ENCODE assay signal across 10 cellular contexts in genomic region chr17:40550608-40551007, GRCh38. TPM values are rescaled to one million over a fixed set of nuclear protein-coding genes. Genes with fewer than 3 reads are reported as not detected.
A peak's percentile ranks its signal among the peaks of the same experiment; 100 is the strongest.
DNase-seq lines count a peak whose midpoint lies in the region; ATAC-seq and TF ChIP-seq lines count a peak whose summit lies in the region.
"Had no signal": no experiment of that assay in that cellular context is flagged by ENCODE, and none has a peak within 500 bp of the region (broad histone marks: within the 10 kb centered on the region; RNA-seq: fewer than 3 reads in every experiment).

No MANE protein-coding gene starts in this region.

- peak overlapping the region; percentile 100 for H3K27ac ChIP-seq in GM23248
- H3K27ac ChIP-seq in angular gyrus (ENCODE audit: low read depth, low read length), result peak overlapping the region; percentile 52
- peak overlapping the region in 1 of 2 donors; percentile 88 for H3K27ac ChIP-seq in left lung

- H2AFZ ChIP-seq in GM23248, result no peak overlapping the region

- H3K4me3 ChIP-seq in GM23248, result peak overlapping the region; percentile 43
- no peak overlapping the region for H3K4me3 ChIP-seq in left lung

- intact Hi-C loops in left lung (cut with DNase I), result no loop called here

- no peaks in the 10 kb centered on the region for H3K9me2 ChIP-seq in GM23248 (ENCODE audit: insufficient read depth)

- no peaks in the 10 kb centered on the region for H3K27me3 Mint-ChIP-seq in stimulated activated naive CD8-positive, alpha-beta T cell treated with anti-CD3 and anti-CD28 coated beads, Interleukin-15, Interleukin-2, amounts not matched to agents 100 ng/mL and 50 ng/mL, for 24 hours
- H3K27me3 Mint-ChIP-seq: IgD-negative memory B cell had no signal

- DNase-seq in GM23248, result peak; percentile 98
- no peak for DNase-seq in left lung
- DNase-seq in DMS153 (lab: John Stamatoyannopoulos, UW), result no peak
- DNase-seq in stimulated activated CD4-positive, alpha-beta T cell treated with anti-CD3 and anti-CD28 coated beads, Interleukin-4, amount 100 ng/mL, for 24 hours, result no peak
- no peak for DNase-seq in GM19240 (ENCODE audit: insufficient read length, low spot score)
- DNase-seq: cortex of kidney had no signal

- H3K36me3 ChIP-seq in GM23248 (ENCODE audit: low read depth) (no peaks in the 10 kb centered on the region), left lung (no peaks in the 10 kb centered on the region)

- peak overlapping the region; percentile 18 for H3K4me3 Mint-ChIP-seq in stimulated activated naive CD8-positive, alpha-beta T cell treated with anti-CD3 and anti-CD28 coated beads, Interleukin-15, Interleukin-2, amounts not matched to agents 100 ng/mL and 50 ng/mL, for 24 hours

- peak overlapping the region; percentile 96 for H3K9ac ChIP-seq in GM23248

- H3K4me2 ChIP-seq in GM23248 (ENCODE audit: unreplicated experiment), result peak overlapping the region; percentile 90

- no peak for TF ChIP-seq CTCF in left lung (IDR thresholded peaks at IDR 0.05)

- ATAC-seq in left lung (peak; percentile 2), HG03469 (IDR thresholded peaks at IDR 0.05; ENCODE audit: unreplicated experiment) (no peak)

- no peaks in the 10 kb centered on the region for H4K20me1 ChIP-seq in GM23248 (ENCODE audit: insufficient read depth)

- H3K27ac Mint-ChIP-seq in stimulated activated naive CD8-positive, alpha-beta T cell treated with anti-CD3 and anti-CD28 coated beads, Interleukin-15, Interleukin-2, amounts not matched to agents 100 ng/mL and 50 ng/mL, for 24 hours, result peak overlapping the region; percentile 54

- H3K4me1 ChIP-seq in GM23248 (ENCODE audit: insufficient read depth) (peaks cover 65% of the 10 kb centered on the region), left lung (peaks cover 52 to 77% of the 10 kb centered on the region in 2 donors)

- no peaks in the 10 kb centered on the region for H3K9me3 Mint-ChIP-seq in stimulated activated naive CD8-positive, alpha-beta T cell treated with anti-CD3 and anti-CD28 coated beads, Interleukin-15, Interleukin-2, amounts not matched to agents 100 ng/mL and 50 ng/mL, for 24 hours
- H3K9me3 Mint-ChIP-seq: IgD-negative memory B cell had no signal

- H3F3A ChIP-seq in GM23248 (ENCODE audit: insufficient read depth), result peaks cover 57% of the 10 kb centered on the region

- peaks cover 98% of the 10 kb centered on the region for H3K4me1 Mint-ChIP-seq in stimulated activated naive CD8-positive, alpha-beta T cell treated with anti-CD3 and anti-CD28 coated beads, Interleukin-15, Interleukin-2, amounts not matched to agents 100 ng/mL and 50 ng/mL, for 24 hours (ENCODE audit: low read depth)

- H3K27me3 ChIP-seq in GM23248 (replicated peaks; ENCODE audit: insufficient read depth) (no peaks in the 10 kb centered on the region), left lung (no peaks in the 10 kb centered on the region)

- H3K36me3 Mint-ChIP-seq in stimulated activated naive CD8-positive, alpha-beta T cell treated with anti-CD3 and anti-CD28 coated beads, Interleukin-15, Interleukin-2, amounts not matched to agents 100 ng/mL and 50 ng/mL, for 24 hours (ENCODE audit: low read depth), result peaks cover 42% of the 10 kb centered on the region

- WGBS in GM23248 (ENCODE audit: low coverage in 1 of 2, low lambda C conversion rate in 2 of 2, missing lambda C conversion rate in 2 of 2), 2 experiments, result 1 to 3% methylated on average over 8 of the region's 8 CpGs

- H3K9me3 ChIP-seq in GM23248 (ENCODE audit: low read depth), result no peaks in the 10 kb centered on the region
- H3K9me3 ChIP-seq in left lung, result no peaks in the 10 kb centered on the region

- in situ Hi-C loops in GM23248 (cut with MboI), result no loop called here

- peaks cover 13% of the 10 kb centered on the region; the same call in 1 of the 2 replicates for H3K79me2 ChIP-seq in GM23248 (ENCODE audit: insufficient read depth)

RNA-seq across cellular contexts. Expression of gene CCR7, which starts 14.7 kb away (rescaled TPM):
- total RNA-seq in GM23248 (2014; rRNA removed; shearing (Covaris generic)), result not detected in 2 replicates
- 0.68 and 1.2 TPM in 2 replicates for polyA plus RNA-seq in GM23248 (2016; fragmentation: Nextera tagmentation; extraction: Ambion mirVana)
- total RNA-seq in left lung, result 1 to 10 TPM in 1 of 2 donors, under 1 TPM in 1; 0.35 to 1.6 TPM

RNA-seq across cellular contexts. Expression of gene TNS4, which starts 49.2 kb away (rescaled TPM):
- not detected in 2 replicates for total RNA-seq in GM23248 (2014; rRNA removed; shearing (Covaris generic))
- polyA plus RNA-seq in GM23248 (2016; fragmentation: Nextera tagmentation; extraction: Ambion mirVana), result 0.20 and 0.44 TPM in 2 replicates
- 1 to 10 TPM in 1 of 2 donors, under 1 TPM in 1; 0.23 to 1.6 TPM for total RNA-seq in left lung
- polyA plus RNA-seq: IgD-negative memory B cell had no signal
